ENCODE assay signal across 8 cellular contexts in the genomic region with DNA sequence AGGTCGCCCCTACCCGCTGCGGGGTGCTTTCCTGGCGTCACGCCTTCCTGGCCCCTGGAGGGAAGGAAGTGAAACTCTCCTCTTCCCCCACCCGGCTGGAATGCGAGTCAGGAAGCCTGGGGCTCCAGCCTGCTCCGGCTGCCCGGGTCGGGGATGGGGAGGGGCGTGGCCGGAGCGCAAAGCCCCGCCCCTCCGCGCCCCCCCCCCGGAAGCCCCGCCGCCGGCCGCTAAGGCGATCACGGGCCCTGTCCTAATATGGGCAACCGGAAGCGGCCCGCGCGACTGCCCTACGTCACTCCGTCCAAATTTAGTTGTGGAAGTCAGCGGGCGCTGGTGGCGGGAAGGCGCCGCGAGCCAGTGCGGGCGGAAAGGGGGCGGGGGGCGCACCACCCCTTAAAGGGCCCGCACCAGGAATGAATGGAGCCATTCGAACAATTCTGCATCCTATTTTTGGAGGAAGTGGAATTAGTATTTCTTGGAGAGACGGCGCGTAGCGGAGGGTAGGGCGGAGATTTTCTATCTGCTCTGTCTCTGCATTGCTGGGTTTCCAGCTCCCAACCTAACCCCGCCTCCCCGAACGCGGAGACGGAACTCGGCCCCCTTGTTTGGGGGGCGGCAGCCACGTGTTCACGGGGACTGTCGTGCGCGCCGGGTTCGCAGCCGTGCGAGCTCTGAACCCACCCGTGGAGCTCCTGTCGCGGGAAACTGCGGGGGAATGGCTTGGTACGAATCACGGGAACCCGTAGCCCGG. TPM values are rescaled to one million over a fixed set of nuclear protein-coding genes. Genes with fewer than 3 reads are reported as not detected.
DNase-seq lines count a peak whose midpoint lies in the region; ATAC-seq and TF ChIP-seq lines count a peak whose summit lies in the region.

No MANE protein-coding gene starts in this region.

- peak overlapping the region; percentile 95 for H3K4me3 ChIP-seq in lung

- WGBS in lung, 2 donors: 0% methylated on average over 59 to 71 of the region's 71 CpGs

- TF ChIP-seq CTCF in lung (IDR thresholded peaks at IDR 0.05; ENCODE audit: control extremely low read depth, extremely low read depth): no peak

- no peaks in the 10 kb centered on the region for H3K36me3 ChIP-seq in lung (ENCODE audit: control insufficient read depth in 2 of 2, insufficient read depth in 2 of 2, low read length in 2 of 2)

- ATAC-seq in GM19397 (IDR thresholded peaks at IDR 0.05; ENCODE audit: unreplicated experiment): peak; percentile 40
- peak; percentile 45 for ATAC-seq in lung (ENCODE audit: insufficient read depth, low FRiP score)

- H3K9me3 ChIP-seq in lung (ENCODE audit: control insufficient read depth in 2 of 2, insufficient read depth in 1 of 2, low read length in 1 of 2): no peaks in the 10 kb centered on the region

- peaks cover 0 to 5% of the 10 kb centered on the region in 2 donors for H3K4me1 ChIP-seq in lung (ENCODE audit: control insufficient read depth in 2 of 2, insufficient read depth in 2 of 2, low read length in 2 of 2)

- DNase-seq in C1 segment of cervical spinal cord (lab: John Stamatoyannopoulos, UW) (peak; percentile 77 to 98 (median 94)), HT1080 (ENCODE audit: low read depth) (peak; percentile 96), NK-92 (lab: John Stamatoyannopoulos, UW; ENCODE audit: unreplicated experiment) (peak; percentile 87), ecto neural progenitor cell (ENCODE audit: low spot score) (peak; percentile 99), lung (ENCODE audit: low spot score) (peak; percentile 97)
- DNase-seq in activated CD8-positive, alpha-beta memory T cell treated with anti-CD3 and anti-CD28 coated beads for 1 hour (ENCODE audit: extremely low read depth in 1 of 2, low read depth in 1 of 2): peak; percentile 92 to 94
- DNase-seq in stimulated activated CD4-positive, alpha-beta T cell treated with anti-CD3 and anti-CD28 coated beads, TNF-alpha, amount 100 ng/mL, for 1 hour (ENCODE audit: low read depth in 3 of 3, low spot score in 1 of 3): peak; percentile 88 to 90 (median 89)

- H3K27me3 ChIP-seq in lung (ENCODE audit: control insufficient read depth, insufficient read depth): no peaks in the 10 kb centered on the region

- H3K27ac ChIP-seq in lung (ENCODE audit: low read depth in 1 of 2, low read length in 1 of 2): peak overlapping the region; percentile 98

RNA-seq across cellular contexts. Expression of a gene that starts 1.6 kb away (rescaled TPM):
- total RNA-seq in HT1080 (2014; rRNA removed; shearing (Covaris generic)): 35.7 and 42.6 TPM in 2 replicates
- polyA plus RNA-seq in HT1080 (2015; cell fraction: cytosol; rRNA removed): 129 and 145 TPM in 2 replicates
- polyA plus RNA-seq in HT1080 (2015; cell fraction: nucleus; rRNA removed): 202 and 238 TPM in 2 replicates
- total RNA-seq in lung: 10 to 100 TPM; 29.8 to 93.5 TPM
- polyA plus RNA-seq in lung: 100 to 1,000 TPM in 1 of 2 donors, 10 to 100 TPM in 1; 92.5 to 242 TPM

RNA-seq across cellular contexts. Expression of a gene that starts 1.6 kb away (rescaled TPM):
- 109 and 122 TPM in 2 replicates for total RNA-seq in HT1080 (2014; rRNA removed; shearing (Covaris generic))
- polyA plus RNA-seq in HT1080 (2015; cell fraction: cytosol; rRNA removed): 85.4 and 93.9 TPM in 2 replicates
- polyA plus RNA-seq in HT1080 (2015; cell fraction: nucleus; rRNA removed): 96.7 and 119 TPM in 2 replicates
- 10 to 100 TPM; 45.8 to 94.3 TPM for total RNA-seq in lung
- 100 to 1,000 TPM; 128 to 136 TPM for polyA plus RNA-seq in lung

RNA-seq across cellular contexts. Expression of a gene that starts 33.7 kb away (rescaled TPM):
- total RNA-seq in HT1080 (2014; rRNA removed; shearing (Covaris generic)): 126 and 181 TPM in 2 replicates
- polyA plus RNA-seq in HT1080 (2015; cell fraction: cytosol; rRNA removed): 83.7 and 86.1 TPM in 2 replicates
- polyA plus RNA-seq in HT1080 (2015; cell fraction: nucleus; rRNA removed): 52.1 and 55.6 TPM in 2 replicates
- 10 to 100 TPM; 18.4 to 94.8 TPM for total RNA-seq in lung
- 10 to 100 TPM; 51.6 to 64.9 TPM for polyA plus RNA-seq in lung

RNA-seq across cellular contexts. Expression of a gene that starts 35.2 kb away (rescaled TPM):
- 56.0 and 56.6 TPM in 2 replicates for total RNA-seq in HT1080 (2014; rRNA removed; shearing (Covaris generic))
- 23.9 and 25.8 TPM in 2 replicates for polyA plus RNA-seq in HT1080 (2015; cell fraction: cytosol; rRNA removed)
- polyA plus RNA-seq in HT1080 (2015; cell fraction: nucleus; rRNA removed): 170 and 185 TPM in 2 replicates
- 10 to 100 TPM; 14.4 to 41.4 TPM for total RNA-seq in lung
- 10 to 100 TPM; 46.1 to 48.2 TPM for polyA plus RNA-seq in lung

RNA-seq across cellular contexts. Expression of a gene that starts 49.1 kb away (rescaled TPM):
- total RNA-seq in HT1080 (2014; rRNA removed; shearing (Covaris generic)): not detected in 2 replicates
- not detected in 2 replicates for polyA plus RNA-seq in HT1080 (2015; cell fraction: cytosol; rRNA removed)
- not detected in 2 replicates for polyA plus RNA-seq in HT1080 (2015; cell fraction: nucleus; rRNA removed)
- total RNA-seq in lung: 10 to 100 TPM; 12.9 to 25.9 TPM
- polyA plus RNA-seq in lung: 10 to 100 TPM; 15.5 to 34.1 TPM

Comparison
In these comparisons a context has a peak if more than half of its experiments do, and no peak if none do; other contexts are left out.
1. Peak in every context shown above with its lines: DNase-seq, ATAC-seq, H3K4me3 ChIP-seq and H3K27ac ChIP-seq.